ENCODE assay signal across 17 cellular contexts in genomic region chr2:30371028-30371708, GRCh38.
"Had no signal": no experiment of that assay in that cellular context is flagged by ENCODE, and none has a peak within 500 bp of the region (broad histone marks: within the 10 kb centered on the region; RNA-seq: fewer than 3 reads in every experiment).

No MANE protein-coding gene starts in this region.

- H3K27ac ChIP-seq: adrenal gland, colonic mucosa, left ventricle myocardium inferior, neural progenitor cell, pancreas, testis had no signal

- DNase-seq: activated CD4-positive, CD25-positive, alpha-beta regulatory T cell; activated gamma-delta T cell; adrenal gland; caudate nucleus; colonic mucosa; effector CD4-positive, alpha-beta T cell; left ventricle myocardium inferior; pancreas; SIG-M5; stimulated activated naive CD4-positive, alpha-beta T cell; T-helper 2 cell; testis had no signal

- H3K36me3 ChIP-seq: adrenal gland, colonic mucosa, gastroesophageal sphincter, left ventricle myocardium inferior, neural progenitor cell, pancreas had no signal

- FAIRE-seq: keratinocyte, pancreas, TTC549, urothelium cell line had no signal

- H3K36me3 Mint-ChIP-seq: neural progenitor cell had no signal

- H3K27me3 ChIP-seq: adrenal gland, colonic mucosa, gastroesophageal sphincter, neural progenitor cell, pancreas, testis had no signal

- H3K4me3 ChIP-seq: adrenal gland, colonic mucosa, gastroesophageal sphincter, left ventricle myocardium inferior, neural progenitor cell, pancreas, testis had no signal

- H3K9me3 Mint-ChIP-seq: neural progenitor cell had no signal

- H3K9me3 ChIP-seq: adrenal gland, colonic mucosa, gastroesophageal sphincter, left ventricle myocardium inferior, pancreas, testis had no signal

- H3K9ac ChIP-seq: neural progenitor cell had no signal

- H3K4me3 Mint-ChIP-seq: neural progenitor cell had no signal

- H3K27ac Mint-ChIP-seq: neural progenitor cell had no signal

- H3K4me1 ChIP-seq: adrenal gland, colonic mucosa, neural progenitor cell, testis had no signal
